Comparison of ENCODE assay signal across 1 cellular context in the genomic region with DNA sequence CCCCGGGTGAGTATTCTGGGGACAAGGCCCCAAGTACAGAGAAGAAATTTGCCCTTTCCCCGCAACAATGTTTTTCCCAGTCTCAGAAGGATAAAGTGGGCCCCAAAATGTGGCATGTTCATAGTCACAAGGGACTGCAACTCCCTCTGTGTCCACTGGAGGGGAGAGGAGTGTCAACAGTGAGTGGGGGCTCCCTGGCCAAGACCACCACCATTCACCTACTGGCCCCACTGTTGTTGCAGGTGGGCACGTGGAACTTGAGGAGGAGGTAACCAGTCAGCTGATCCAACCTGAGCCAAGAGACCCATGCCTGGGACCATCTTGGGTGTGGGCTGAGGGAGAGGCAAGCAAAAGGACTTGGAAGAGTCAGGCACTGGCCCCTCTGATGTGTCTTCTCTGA.
A peak's percentile ranks its signal among the peaks of the same experiment; 100 is the strongest.
TF ChIP-seq lines count a peak whose summit lies in the region.

No MANE protein-coding gene starts in this region.

TF ChIP-seq in GM12878, 131 proteins besides CTCF, POLR2A, EP300 and RAD21:
- TF ChIP-seq YY1 (IDR thresholded peaks at IDR 0.05; ENCODE audit: low read depth, low read length) = peak; percentile 25; the same call in 1 of the 2 replicates
- no peak for TF ChIP-seq BHLHE40 (IDR thresholded peaks at IDR 0.05; ENCODE audit: borderline replicate concordance in 1 of 2, low read depth in 2 of 2, low read length in 1 of 2)
TF ChIP-seq in GM12878: peak in this region for 1.
